9 cellular contexts compared by ENCODE assay signal in the genomic region with DNA sequence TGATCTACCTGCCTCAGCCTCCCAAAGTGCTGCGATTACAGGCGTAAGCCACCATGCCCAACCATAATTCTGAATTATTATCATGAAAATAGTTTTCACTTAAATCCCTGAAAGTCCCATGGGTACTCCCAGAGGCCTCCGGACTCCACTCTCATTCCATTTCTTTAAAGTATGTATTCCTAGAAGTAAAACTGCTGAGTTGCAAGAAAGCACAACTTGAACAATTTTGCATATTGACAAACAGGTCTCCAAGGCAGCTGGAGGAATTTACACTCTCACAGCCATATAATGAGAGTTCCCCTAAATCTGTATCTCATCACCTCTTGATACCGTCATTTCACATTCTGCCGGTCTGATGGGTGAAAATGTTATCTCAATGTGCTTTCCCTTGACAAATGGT.
"Had no signal": no experiment of that assay in that cellular context is flagged by ENCODE, and none has a peak within 500 bp of the region (broad histone marks: within the 10 kb centered on the region; RNA-seq: fewer than 3 reads in every experiment).

No MANE protein-coding gene starts in this region.

- H3K4me1 ChIP-seq: HAP-1 had no signal

- H2AFZ ChIP-seq: GM23338 had no signal

- H3K27ac Mint-ChIP-seq: GM23338, HFFc6 had no signal

- H3K9me3 Mint-ChIP-seq: GM23338, HFFc6 had no signal

- ATAC-seq: GM23338, HCT116 had no signal

- FAIRE-seq: HTR-8/SVneo had no signal

- H3K27ac ChIP-seq: HL-60, KMS-11 had no signal

- H3K4me3 ChIP-seq: GM23338, HAP-1 had no signal

- H3K4me2 ChIP-seq: GM23338, KMS-11 had no signal

- H3K9me3 ChIP-seq: HAP-1 had no signal

- H3K9ac ChIP-seq: KMS-11 had no signal

- H3K36me3 ChIP-seq: HAP-1 had no signal

- DNase-seq: H7, HFFc6, KBM-7 had no signal

- H3K4me3 Mint-ChIP-seq: GM23338, HFFc6 had no signal
